ENCODE assay signal across 1 cellular context in the genomic region with DNA sequence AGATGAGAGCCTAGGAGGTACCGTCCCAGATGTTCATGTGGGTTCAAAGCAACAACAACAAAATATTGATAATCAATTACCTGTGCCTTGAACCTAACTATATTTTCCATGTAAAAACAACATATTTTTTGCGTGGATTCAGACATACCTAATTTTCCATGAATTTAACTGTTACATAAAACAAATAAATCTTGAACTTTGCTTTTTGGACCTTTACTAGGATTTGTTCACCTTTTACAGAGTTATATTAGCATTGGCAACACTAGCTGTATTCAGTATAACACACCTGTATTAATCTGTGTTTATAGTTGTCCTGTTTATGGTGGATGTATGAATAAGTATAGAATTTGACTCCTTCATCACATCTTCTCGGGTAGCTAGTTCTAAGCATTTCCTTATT.
TF ChIP-seq lines count a peak whose summit lies in the region.

No MANE protein-coding gene starts in this region.

TF ChIP-seq in HepG2, 621 proteins besides CTCF, POLR2A, EP300 and RAD21 (continued from another document):
- TF ChIP-seq, protein P1, sequence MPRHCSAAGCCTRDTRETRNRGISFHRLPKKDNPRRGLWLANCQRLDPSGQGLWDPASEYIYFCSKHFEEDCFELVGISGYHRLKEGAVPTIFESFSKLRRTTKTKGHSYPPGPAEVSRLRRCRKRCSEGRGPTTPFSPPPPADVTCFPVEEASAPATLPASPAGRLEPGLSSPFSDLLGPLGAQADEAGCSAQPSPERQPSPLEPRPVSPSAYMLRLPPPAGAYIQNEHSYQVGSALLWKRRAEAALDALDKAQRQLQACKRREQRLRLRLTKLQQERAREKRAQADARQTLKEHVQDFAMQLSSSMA (CRISPR knock-in tag; IDR thresholded peaks at IDR 0.05): no peak
- TF ChIP-seq HOXA5 (CRISPR knock-in tag; IDR thresholded peaks at IDR 0.05): no peak
- TF ChIP-seq, protein P2, sequence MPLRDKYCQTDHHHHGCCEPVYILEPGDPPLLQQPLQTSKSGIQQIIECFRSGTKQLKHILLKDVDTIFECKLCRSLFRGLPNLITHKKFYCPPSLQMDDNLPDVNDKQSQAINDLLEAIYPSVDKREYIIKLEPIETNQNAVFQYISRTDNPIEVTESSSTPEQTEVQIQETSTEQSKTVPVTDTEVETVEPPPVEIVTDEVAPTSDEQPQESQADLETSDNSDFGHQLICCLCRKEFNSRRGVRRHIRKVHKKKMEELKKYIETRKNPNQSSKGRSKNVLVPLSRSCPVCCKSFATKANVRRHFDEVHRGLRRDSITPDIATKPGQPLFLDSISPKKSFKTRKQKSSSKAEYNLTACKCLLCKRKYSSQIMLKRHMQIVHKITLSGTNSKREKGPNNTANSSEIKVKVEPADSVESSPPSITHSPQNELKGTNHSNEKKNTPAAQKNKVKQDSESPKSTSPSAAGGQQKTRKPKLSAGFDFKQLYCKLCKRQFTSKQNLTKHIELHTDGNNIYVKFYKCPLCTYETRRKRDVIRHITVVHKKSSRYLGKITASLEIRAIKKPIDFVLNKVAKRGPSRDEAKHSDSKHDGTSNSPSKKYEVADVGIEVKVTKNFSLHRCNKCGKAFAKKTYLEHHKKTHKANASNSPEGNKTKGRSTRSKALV (CRISPR knock-in tag; IDR thresholded peaks at IDR 0.05): no peak
- TF ChIP-seq ZNF234 (CRISPR knock-in tag; conservative IDR thresholded peaks at IDR 0.05): no peak
- TF ChIP-seq EZH2 (conservative IDR thresholded peaks at IDR 0.05; ENCODE audit: low read depth, low read length): no peak
- peak; percentile 46 for TF ChIP-seq HNF4A (CRISPR knock-in tag; IDR thresholded peaks at IDR 0.05)
- TF ChIP-seq ZKSCAN8 (CRISPR knock-in tag; IDR thresholded peaks at IDR 0.05; ENCODE audit: borderline replicate concordance): no peak
- TF ChIP-seq ZBTB1 (CRISPR knock-in tag; IDR thresholded peaks at IDR 0.05; ENCODE audit: borderline replicate concordance): no peak
- TF ChIP-seq, protein P3, sequence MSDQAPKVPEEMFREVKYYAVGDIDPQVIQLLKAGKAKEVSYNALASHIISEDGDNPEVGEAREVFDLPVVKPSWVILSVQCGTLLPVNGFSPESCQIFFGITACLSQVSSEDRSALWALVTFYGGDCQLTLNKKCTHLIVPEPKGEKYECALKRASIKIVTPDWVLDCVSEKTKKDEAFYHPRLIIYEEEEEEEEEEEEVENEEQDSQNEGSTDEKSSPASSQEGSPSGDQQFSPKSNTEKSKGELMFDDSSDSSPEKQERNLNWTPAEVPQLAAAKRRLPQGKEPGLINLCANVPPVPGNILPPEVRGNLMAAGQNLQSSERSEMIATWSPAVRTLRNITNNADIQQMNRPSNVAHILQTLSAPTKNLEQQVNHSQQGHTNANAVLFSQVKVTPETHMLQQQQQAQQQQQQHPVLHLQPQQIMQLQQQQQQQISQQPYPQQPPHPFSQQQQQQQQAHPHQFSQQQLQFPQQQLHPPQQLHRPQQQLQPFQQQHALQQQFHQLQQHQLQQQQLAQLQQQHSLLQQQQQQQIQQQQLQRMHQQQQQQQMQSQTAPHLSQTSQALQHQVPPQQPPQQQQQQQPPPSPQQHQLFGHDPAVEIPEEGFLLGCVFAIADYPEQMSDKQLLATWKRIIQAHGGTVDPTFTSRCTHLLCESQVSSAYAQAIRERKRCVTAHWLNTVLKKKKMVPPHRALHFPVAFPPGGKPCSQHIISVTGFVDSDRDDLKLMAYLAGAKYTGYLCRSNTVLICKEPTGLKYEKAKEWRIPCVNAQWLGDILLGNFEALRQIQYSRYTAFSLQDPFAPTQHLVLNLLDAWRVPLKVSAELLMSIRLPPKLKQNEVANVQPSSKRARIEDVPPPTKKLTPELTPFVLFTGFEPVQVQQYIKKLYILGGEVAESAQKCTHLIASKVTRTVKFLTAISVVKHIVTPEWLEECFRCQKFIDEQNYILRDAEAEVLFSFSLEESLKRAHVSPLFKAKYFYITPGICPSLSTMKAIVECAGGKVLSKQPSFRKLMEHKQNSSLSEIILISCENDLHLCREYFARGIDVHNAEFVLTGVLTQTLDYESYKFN (CRISPR knock-in tag; conservative IDR thresholded peaks at IDR 0.05): 0 out of 2 replicates have a peak, but pooled peaks have one; percentile 18
- TF ChIP-seq ZNF607 (CRISPR knock-in tag; IDR thresholded peaks at IDR 0.05; ENCODE audit: borderline replicate concordance): no peak
- TF ChIP-seq KDM4B (CRISPR knock-in tag; IDR thresholded peaks at IDR 0.05): no peak
- no peak for TF ChIP-seq EEA1 (CRISPR knock-in tag; IDR thresholded peaks at IDR 0.05; ENCODE audit: borderline replicate concordance)
- no peak for TF ChIP-seq ZNF850 (CRISPR knock-in tag; conservative IDR thresholded peaks at IDR 0.05)
- no peak for TF ChIP-seq THAP11 (CRISPR knock-in tag; IDR thresholded peaks at IDR 0.05)
TF ChIP-seq in HepG2: peak in this region for 6.
